ENCODE assay signal across 1 cellular context in the genomic region with DNA sequence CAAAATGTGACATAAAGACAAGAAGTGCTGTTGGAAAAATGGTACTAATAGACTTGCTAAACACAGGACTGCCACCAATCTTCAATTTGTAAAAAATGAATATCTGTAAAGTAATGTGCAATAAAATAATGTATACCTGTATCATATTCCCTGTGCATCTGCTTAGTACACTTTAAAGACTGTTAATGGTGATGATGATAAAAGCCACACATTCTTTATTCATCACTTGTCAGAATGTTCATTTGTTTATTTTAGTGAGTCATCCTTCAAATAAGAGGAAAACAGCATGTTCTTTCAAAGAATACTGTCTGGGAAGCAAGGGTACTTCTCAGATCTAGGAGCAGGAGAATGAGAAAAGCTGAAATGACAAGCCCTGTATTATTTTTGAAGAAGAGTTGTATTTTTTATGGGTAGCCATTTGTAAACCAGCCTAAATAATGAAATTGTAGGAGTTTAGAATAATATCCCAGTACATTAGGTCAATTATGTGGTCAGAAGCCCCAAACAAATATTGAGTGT.
A peak's percentile ranks its signal among the peaks of the same experiment; 100 is the strongest.
TF ChIP-seq lines count a peak whose summit lies in the region.

No MANE protein-coding gene starts in this region.

TF ChIP-seq in HepG2, 621 proteins besides CTCF, POLR2A, EP300 and RAD21 (continued from another document and continues in another):
- TF ChIP-seq, protein P1, sequence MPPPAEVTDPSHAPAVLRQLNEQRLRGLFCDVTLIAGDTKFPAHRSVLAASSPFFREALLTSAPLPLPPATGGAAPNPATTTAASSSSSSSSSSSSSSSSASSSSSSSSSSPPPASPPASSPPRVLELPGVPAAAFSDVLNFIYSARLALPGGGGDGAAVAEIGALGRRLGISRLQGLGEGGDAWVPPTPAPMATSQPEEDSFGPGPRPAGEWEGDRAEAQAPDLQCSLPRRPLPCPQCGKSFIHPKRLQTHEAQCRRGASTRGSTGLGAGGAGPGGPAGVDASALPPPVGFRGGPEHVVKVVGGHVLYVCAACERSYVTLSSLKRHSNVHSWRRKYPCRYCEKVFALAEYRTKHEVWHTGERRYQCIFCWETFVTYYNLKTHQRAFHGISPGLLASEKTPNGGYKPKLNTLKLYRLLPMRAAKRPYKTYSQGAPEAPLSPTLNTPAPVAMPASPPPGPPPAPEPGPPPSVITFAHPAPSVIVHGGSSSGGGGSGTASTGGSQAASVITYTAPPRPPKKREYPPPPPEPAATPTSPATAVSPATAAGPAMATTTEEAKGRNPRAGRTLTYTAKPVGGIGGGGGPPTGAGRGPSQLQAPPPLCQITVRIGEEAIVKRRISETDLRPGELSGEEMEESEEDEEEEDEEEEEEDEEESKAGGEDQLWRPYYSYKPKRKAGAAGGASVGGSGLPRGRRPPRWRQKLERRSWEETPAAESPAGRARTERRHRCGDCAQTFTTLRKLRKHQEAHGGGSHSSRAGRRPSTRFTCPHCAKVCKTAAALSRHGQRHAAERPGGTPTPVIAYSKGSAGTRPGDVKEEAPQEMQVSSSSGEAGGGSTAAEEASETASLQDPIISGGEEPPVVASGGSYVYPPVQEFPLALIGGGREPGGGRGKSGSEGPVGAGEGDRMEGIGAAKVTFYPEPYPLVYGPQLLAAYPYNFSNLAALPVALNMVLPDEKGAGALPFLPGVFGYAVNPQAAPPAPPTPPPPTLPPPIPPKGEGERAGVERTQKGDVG (CRISPR knock-in tag; IDR thresholded peaks at IDR 0.05; ENCODE audit: borderline replicate concordance): no peak
- TF ChIP-seq JARID2 (CRISPR knock-in tag; IDR thresholded peaks at IDR 0.05; ENCODE audit: insufficient replicate concordance) (no peak), ZNF235 (CRISPR knock-in tag; IDR thresholded peaks at IDR 0.05; ENCODE audit: borderline replicate concordance) (no peak), CBX1 (IDR thresholded peaks at IDR 0.05; ENCODE audit: low read depth) (no peak), ZNF207 (IDR thresholded peaks at IDR 0.05; ENCODE audit: borderline replicate concordance) (no peak), TMF1 (CRISPR knock-in tag; IDR thresholded peaks at IDR 0.05; ENCODE audit: low read depth) (no peak), FOSL1 (CRISPR knock-in tag; IDR thresholded peaks at IDR 0.05; ENCODE audit: borderline replicate concordance) (peak; percentile 97), FOXJ3 (CRISPR knock-in tag; IDR thresholded peaks at IDR 0.05; ENCODE audit: borderline replicate concordance) (peak; percentile 49; the same call in 1 of the 2 replicates), NCOA2 (CRISPR knock-in tag; IDR thresholded peaks at IDR 0.05) (0 out of 2 replicates have a peak, but pooled peaks have one; percentile 26), ZNF20 (CRISPR knock-in tag; IDR thresholded peaks at IDR 0.05) (no peak), ZBTB21 (CRISPR knock-in tag; IDR thresholded peaks at IDR 0.05) (no peak), U2AF1 (optimal IDR thresholded peaks at IDR 0.05; ENCODE audit: low read depth, low read length) (no peak), NR2F6 (IDR thresholded peaks at IDR 0.05) (peak; percentile 17; the same call in 1 of the 2 replicates), NR2F6 (CRISPR knock-in tag; IDR thresholded peaks at IDR 0.05) (no peak), MTF1 (CRISPR knock-in tag; IDR thresholded peaks at IDR 0.05) (no peak), ZNF230 (CRISPR knock-in tag; IDR thresholded peaks at IDR 0.05) (no peak), NBN (conservative IDR thresholded peaks at IDR 0.05) (no peak), TBX3 (IDR thresholded peaks at IDR 0.05; ENCODE audit: borderline replicate concordance) (peak; percentile 86), SMARCC2 (IDR thresholded peaks at IDR 0.05) (no peak), RFX5 (IDR thresholded peaks at IDR 0.05; ENCODE audit: low read depth, low read length) (no peak), HOXD1 (CRISPR knock-in tag; IDR thresholded peaks at IDR 0.05) (no peak), YEATS4 (CRISPR knock-in tag; IDR thresholded peaks at IDR 0.05; ENCODE audit: borderline replicate concordance) (no peak), SKI (IDR thresholded peaks at IDR 0.05; ENCODE audit: partially characterized antibody) (peak; percentile 36), ZNF75D (CRISPR knock-in tag; IDR thresholded peaks at IDR 0.05; ENCODE audit: borderline replicate concordance) (no peak), DPF2 (CRISPR knock-in tag; IDR thresholded peaks at IDR 0.05; ENCODE audit: borderline replicate concordance, low read depth) (peak; percentile 29; the same call in 1 of the 2 replicates), JUNB (CRISPR knock-in tag; IDR thresholded peaks at IDR 0.05; ENCODE audit: borderline replicate concordance) (peak; percentile 96; the same call in 1 of the 2 replicates), ZNF17 (CRISPR knock-in tag; IDR thresholded peaks at IDR 0.05) (no peak), SRSF1 (optimal IDR thresholded peaks at IDR 0.05; ENCODE audit: low read depth, low read length) (no peak), MIXL1 (CRISPR knock-in tag; IDR thresholded peaks at IDR 0.05) (0 out of 2 replicates have a peak, but pooled peaks have one; percentile 35), ZNF619 (CRISPR knock-in tag; IDR thresholded peaks at IDR 0.05) (no peak), ZNF790 (CRISPR knock-in tag; IDR thresholded peaks at IDR 0.05; ENCODE audit: borderline replicate concordance) (no peak)
- TF ChIP-seq, protein P2, sequence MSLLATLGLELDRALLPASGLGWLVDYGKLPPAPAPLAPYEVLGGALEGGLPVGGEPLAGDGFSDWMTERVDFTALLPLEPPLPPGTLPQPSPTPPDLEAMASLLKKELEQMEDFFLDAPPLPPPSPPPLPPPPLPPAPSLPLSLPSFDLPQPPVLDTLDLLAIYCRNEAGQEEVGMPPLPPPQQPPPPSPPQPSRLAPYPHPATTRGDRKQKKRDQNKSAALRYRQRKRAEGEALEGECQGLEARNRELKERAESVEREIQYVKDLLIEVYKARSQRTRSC (CRISPR knock-in tag; IDR thresholded peaks at IDR 0.05; ENCODE audit: low read depth): no peak
- TF ChIP-seq, protein P3, sequence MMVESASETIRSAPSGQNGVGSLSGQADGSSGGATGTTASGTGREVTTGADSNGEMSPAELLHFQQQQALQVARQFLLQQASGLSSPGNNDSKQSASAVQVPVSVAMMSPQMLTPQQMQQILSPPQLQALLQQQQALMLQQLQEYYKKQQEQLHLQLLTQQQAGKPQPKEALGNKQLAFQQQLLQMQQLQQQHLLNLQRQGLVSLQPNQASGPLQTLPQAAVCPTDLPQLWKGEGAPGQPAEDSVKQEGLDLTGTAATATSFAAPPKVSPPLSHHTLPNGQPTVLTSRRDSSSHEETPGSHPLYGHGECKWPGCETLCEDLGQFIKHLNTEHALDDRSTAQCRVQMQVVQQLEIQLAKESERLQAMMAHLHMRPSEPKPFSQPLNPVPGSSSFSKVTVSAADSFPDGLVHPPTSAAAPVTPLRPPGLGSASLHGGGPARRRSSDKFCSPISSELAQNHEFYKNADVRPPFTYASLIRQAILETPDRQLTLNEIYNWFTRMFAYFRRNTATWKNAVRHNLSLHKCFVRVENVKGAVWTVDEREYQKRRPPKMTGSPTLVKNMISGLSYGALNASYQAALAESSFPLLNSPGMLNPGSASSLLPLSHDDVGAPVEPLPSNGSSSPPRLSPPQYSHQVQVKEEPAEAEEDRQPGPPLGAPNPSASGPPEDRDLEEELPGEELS (CRISPR knock-in tag; IDR thresholded peaks at IDR 0.05): peak; percentile 43; the same call in 1 of the 2 replicates
- TF ChIP-seq, protein P4, sequence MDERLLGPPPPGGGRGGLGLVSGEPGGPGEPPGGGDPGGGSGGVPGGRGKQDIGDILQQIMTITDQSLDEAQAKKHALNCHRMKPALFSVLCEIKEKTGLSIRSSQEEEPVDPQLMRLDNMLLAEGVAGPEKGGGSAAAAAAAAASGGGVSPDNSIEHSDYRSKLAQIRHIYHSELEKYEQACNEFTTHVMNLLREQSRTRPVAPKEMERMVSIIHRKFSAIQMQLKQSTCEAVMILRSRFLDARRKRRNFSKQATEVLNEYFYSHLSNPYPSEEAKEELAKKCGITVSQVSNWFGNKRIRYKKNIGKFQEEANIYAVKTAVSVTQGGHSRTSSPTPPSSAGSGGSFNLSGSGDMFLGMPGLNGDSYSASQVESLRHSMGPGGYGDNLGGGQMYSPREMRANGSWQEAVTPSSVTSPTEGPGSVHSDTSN (CRISPR knock-in tag; IDR thresholded peaks at IDR 0.05): peak; percentile 33; the same call in 1 of the 2 replicates
- TF ChIP-seq, protein P5, sequence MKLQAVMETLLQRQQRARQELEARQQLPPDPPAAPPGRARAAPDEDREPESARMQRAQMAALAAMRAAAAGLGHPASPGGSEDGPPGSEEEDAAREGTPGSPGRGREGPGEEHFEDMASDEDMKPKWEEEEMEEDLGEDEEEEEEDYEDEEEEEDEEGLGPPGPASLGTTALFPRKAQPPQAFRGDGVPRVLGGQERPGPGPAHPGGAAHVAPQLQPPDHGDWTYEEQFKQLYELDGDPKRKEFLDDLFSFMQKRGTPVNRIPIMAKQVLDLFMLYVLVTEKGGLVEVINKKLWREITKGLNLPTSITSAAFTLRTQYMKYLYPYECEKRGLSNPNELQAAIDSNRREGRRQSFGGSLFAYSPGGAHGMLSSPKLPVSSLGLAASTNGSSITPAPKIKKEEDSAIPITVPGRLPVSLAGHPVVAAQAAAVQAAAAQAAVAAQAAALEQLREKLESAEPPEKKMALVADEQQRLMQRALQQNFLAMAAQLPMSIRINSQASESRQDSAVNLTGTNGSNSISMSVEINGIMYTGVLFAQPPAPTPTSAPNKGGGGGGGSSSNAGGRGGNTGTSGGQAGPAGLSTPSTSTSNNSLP (IDR thresholded peaks at IDR 0.05; ENCODE audit: low read depth, low read length): peak; percentile 93
- TF ChIP-seq, protein P6, sequence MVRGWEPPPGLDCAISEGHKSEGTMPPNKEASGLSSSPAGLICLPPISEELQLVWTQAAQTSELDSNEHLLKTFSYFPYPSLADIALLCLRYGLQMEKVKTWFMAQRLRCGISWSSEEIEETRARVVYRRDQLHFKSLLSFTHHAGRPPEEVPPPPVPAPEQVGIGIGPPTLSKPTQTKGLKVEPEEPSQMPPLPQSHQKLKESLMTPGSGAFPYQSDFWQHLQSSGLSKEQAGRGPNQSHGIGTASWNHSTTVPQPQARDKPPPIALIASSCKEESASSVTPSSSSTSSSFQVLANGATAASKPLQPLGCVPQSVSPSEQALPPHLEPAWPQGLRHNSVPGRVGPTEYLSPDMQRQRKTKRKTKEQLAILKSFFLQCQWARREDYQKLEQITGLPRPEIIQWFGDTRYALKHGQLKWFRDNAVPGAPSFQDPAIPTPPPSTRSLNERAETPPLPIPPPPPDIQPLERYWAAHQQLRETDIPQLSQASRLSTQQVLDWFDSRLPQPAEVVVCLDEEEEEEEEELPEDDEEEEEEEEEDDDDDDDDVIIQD (CRISPR knock-in tag; IDR thresholded peaks at IDR 0.05; ENCODE audit: low read depth): 0 out of 2 replicates have a peak, but pooled peaks have one; percentile 46
- TF ChIP-seq, protein P7, sequence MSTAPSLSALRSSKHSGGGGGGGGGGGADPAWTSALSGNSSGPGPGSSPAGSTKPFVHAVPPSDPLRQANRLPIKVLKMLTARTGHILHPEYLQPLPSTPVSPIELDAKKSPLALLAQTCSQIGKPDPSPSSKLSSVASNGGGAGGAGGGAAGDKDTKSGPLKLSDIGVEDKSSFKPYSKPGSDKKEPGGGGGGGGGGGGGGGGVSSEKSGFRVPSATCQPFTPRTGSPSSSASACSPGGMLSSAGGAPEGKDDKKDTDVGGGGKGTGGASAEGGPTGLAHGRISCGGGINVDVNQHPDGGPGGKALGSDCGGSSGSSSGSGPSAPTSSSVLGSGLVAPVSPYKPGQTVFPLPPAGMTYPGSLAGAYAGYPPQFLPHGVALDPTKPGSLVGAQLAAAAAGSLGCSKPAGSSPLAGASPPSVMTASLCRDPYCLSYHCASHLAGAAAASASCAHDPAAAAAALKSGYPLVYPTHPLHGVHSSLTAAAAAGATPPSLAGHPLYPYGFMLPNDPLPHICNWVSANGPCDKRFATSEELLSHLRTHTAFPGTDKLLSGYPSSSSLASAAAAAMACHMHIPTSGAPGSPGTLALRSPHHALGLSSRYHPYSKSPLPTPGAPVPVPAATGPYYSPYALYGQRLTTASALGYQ (CRISPR knock-in tag; IDR thresholded peaks at IDR 0.05): peak; percentile 40; the same call in 1 of the 2 replicates
- TF ChIP-seq, protein P8, sequence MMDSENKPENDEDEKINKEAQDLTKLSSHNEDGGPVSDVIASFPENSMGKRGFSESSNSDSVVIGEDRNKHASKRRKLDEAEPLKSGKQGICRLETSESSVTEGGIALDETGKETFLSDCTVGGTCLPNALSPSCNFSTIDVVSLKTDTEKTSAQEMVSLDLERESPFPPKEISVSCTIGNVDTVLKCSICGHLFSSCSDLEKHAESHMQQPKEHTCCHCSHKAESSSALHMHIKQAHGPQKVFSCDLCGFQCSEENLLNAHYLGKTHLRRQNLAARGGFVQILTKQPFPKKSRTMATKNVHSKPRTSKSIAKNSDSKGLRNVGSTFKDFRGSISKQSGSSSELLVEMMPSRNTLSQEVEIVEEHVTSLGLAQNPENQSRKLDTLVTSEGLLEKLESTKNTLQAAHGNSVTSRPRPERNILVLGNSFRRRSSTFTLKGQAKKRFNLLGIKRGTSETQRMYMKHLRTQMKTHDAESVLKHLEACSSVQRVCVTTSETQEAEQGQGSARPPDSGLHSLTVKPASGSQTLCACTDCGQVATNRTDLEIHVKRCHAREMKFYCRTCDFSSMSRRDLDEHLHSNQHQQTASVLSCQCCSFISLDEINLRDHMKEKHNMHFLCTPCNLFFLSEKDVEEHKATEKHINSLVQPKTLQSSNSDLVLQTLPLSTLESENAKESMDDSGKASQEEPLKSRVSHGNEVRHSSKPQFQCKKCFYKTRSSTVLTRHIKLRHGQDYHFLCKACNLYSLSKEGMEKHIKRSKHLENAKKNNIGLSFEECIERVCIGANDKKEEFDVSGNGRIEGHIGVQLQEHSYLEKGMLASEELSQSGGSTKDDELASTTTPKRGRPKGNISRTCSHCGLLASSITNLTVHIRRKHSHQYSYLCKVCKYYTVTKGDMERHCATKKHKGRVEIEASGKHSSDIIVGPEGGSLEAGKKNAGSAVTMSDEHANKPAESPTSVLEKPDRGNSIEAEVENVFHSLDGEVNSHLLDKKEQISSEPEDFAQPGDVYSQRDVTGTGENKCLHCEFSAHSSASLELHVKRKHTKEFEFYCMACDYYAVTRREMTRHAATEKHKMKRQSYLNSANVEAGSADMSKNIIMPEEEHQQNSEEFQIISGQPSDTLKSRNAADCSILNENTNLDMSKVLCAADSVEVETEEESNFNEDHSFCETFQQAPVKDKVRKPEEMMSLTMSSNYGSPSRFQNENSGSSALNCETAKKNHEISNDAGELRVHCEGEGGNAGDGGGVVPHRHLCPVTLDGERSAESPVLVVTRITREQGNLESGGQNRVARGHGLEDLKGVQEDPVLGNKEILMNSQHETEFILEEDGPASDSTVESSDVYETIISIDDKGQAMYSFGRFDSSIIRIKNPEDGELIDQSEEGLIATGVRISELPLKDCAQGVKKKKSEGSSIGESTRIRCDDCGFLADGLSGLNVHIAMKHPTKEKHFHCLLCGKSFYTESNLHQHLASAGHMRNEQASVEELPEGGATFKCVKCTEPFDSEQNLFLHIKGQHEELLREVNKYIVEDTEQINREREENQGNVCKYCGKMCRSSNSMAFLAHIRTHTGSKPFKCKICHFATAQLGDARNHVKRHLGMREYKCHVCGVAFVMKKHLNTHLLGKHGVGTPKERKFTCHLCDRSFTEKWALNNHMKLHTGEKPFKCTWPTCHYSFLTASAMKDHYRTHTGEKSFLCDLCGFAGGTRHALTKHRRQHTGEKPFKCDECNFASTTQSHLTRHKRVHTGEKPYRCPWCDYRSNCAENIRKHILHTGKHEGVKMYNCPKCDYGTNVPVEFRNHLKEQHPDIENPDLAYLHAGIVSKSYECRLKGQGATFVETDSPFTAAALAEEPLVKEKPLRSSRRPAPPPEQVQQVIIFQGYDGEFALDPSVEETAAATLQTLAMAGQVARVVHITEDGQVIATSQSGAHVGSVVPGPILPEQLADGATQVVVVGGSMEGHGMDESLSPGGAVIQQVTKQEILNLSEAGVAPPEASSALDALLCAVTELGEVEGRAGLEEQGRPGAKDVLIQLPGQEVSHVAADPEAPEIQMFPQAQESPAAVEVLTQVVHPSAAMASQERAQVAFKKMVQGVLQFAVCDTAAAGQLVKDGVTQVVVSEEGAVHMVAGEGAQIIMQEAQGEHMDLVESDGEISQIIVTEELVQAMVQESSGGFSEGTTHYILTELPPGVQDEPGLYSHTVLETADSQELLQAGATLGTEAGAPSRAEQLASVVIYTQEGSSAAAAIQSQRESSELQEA (CRISPR knock-in tag; IDR thresholded peaks at IDR 0.05; ENCODE audit: not compliant biosample characterization): no peak
